Comparison of ENCODE assay signal across 1 cellular context in genomic region chr20:50085146-50085480, GRCh38.
TF ChIP-seq lines count a peak whose summit lies in the region.

No MANE protein-coding gene starts in this region.

TF ChIP-seq in GM23338, 12 proteins besides CTCF, POLR2A, EP300 and RAD21 (continued from another document):
- TF ChIP-seq JUNB (IDR thresholded peaks at IDR 0.05; ENCODE audit: unreplicated experiment) (no peak), ZNF114 (CRISPR knock-in tag; IDR thresholded peaks at IDR 0.05) (no peak), ZNF331 (CRISPR knock-in tag; IDR thresholded peaks at IDR 0.05; ENCODE audit: low read depth) (no peak), NANOG (IDR thresholded peaks at IDR 0.05; ENCODE audit: borderline replicate concordance) (no peak), REST (IDR thresholded peaks at IDR 0.05; ENCODE audit: unreplicated experiment) (no peak)
